In genomic region chr15:66780973-66781718, GRCh38 we compare ENCODE assay signal across 20 cellular contexts.
DNase-seq lines count a peak whose midpoint lies in the region; ATAC-seq and TF ChIP-seq lines count a peak whose summit lies in the region.
"Had no signal": no experiment of that assay in that cellular context is flagged by ENCODE, and none has a peak within 500 bp of the region (broad histone marks: within the 10 kb centered on the region; RNA-seq: fewer than 3 reads in every experiment).

No MANE protein-coding gene starts in this region.

- H3K4me2 ChIP-seq in mesenchymal stem cell (ENCODE audit: low read length, poor library complexity, severe bottlenecking): no peak overlapping the region
- H3K4me2 ChIP-seq: BLaER1 had no signal

- peaks cover 10% of the 10 kb centered on the region for H3K79me1 ChIP-seq in mesenchymal stem cell (replicated peaks; ENCODE audit: low read length, poor library complexity, severe bottlenecking)

- no peaks in the 10 kb centered on the region for H3K36me3 Mint-ChIP-seq in activated CD4-positive, alpha-beta memory T cell treated with anti-CD3 and anti-CD28 coated beads for 36 hours
- H3K36me3 Mint-ChIP-seq: CD8-positive, alpha-beta T cell had no signal

- H3K27me3 Mint-ChIP-seq in activated CD4-positive, alpha-beta memory T cell treated with anti-CD3 and anti-CD28 coated beads for 36 hours: no peaks in the 10 kb centered on the region

- H4K91ac ChIP-seq in mesenchymal stem cell (ENCODE audit: low read length): peak overlapping the region; percentile 95

- no peak overlapping the region for H3K27ac ChIP-seq in RWPE2 (ENCODE audit: poor library complexity, severe bottlenecking)
- no peak overlapping the region for H3K27ac ChIP-seq in mesenchymal stem cell (ENCODE audit: low read length, poor library complexity, severe bottlenecking)
- H3K27ac ChIP-seq in sigmoid colon: no peak overlapping the region
- H3K27ac ChIP-seq: BLaER1 had no signal

- no peak overlapping the region for H3K9ac ChIP-seq in mesenchymal stem cell (ENCODE audit: low read length)
- H3K9ac ChIP-seq: BLaER1 had no signal

- no peak overlapping the region for H2BK5ac ChIP-seq in mesenchymal stem cell (ENCODE audit: low read depth, low read length, poor library complexity, severe bottlenecking)

- intact Hi-C loops in sigmoid colon (cut with DNase I): no loop called here
- intact Hi-C loops in activated CD4-positive, alpha-beta memory T cell treated with anti-CD3 and anti-CD28 coated beads for 36 hours (cut with micrococcal nuclease): no loop called here

- POLR2A ChIA-PET in activated CD4-positive, alpha-beta memory T cell treated with anti-CD3 and anti-CD28 coated beads for 36 hours (lab: Charles Lee): no interaction called here

- peak overlapping the region; percentile 33 for H4K8ac ChIP-seq in mesenchymal stem cell (ENCODE audit: low read length)

- H3K9me3 Mint-ChIP-seq in activated CD4-positive, alpha-beta memory T cell treated with anti-CD3 and anti-CD28 coated beads for 36 hours: no peaks in the 10 kb centered on the region
- H3K9me3 Mint-ChIP-seq: CD8-positive, alpha-beta T cell had no signal

- CTCF ChIA-PET in activated CD4-positive, alpha-beta memory T cell treated with anti-CD3 and anti-CD28 coated beads for 36 hours (lab: Charles Lee): interaction anchor here (1.7 kb wide), 1 partner anchor 162 kb away, joined by 6 read pairs; no protein-coding TSS in a partner anchor

- no peak overlapping the region for H3K4me3 ChIP-seq in H7 (ENCODE audit: insufficient read depth, low read depth, low read length)
- no peak overlapping the region for H3K4me3 ChIP-seq in RWPE2 (ENCODE audit: severe bottlenecking)
- no peak overlapping the region for H3K4me3 ChIP-seq in mesenchymal stem cell (ENCODE audit: insufficient read depth in 1 of 2, low read depth in 1 of 2, low read length in 2 of 2)
- no peak overlapping the region for H3K4me3 ChIP-seq in sigmoid colon
- H3K4me3 ChIP-seq: BLaER1, GM12878, MG63, SK-N-MC had no signal

- TF ChIP-seq CTCF in RWPE2 (IDR thresholded peaks at IDR 0.05; ENCODE audit: poor library complexity, severe bottlenecking) (no peak), sigmoid colon (IDR thresholded peaks at IDR 0.05) (no peak)

- whole genome bisulfite sequencing in mesenchymal stem cell: 99% methylated on average over 65 of the region's 73 CpGs
- 96 to 97% methylated on average over 73 of the region's 73 CpGs for WGBS in sigmoid colon, 2 donors

- H3K14ac ChIP-seq in mesenchymal stem cell (ENCODE audit: low read length in 2 of 2): no peak overlapping the region

- ATAC-seq in RWPE2 (ENCODE audit: low read depth) (no peak), HG02571 (IDR thresholded peaks at IDR 0.05; ENCODE audit: unreplicated experiment) (no peak), GM19023 (IDR thresholded peaks at IDR 0.05; ENCODE audit: unreplicated experiment) (no peak)
- ATAC-seq: CD8-positive, alpha-beta T cell; GM12878 had no signal

- peak; percentile 67 for DNase-seq in H7
- DNase-seq in RWPE2 (ENCODE audit: low spot score): peak; percentile 75
- DNase-seq in mesenchymal stem cell: no peak
- DNase-seq in sigmoid colon: peak; percentile 48
- DNase-seq in activated CD4-positive, alpha-beta memory T cell treated with anti-CD3 and anti-CD28 coated beads for 36 hours: no peak
- DNase-seq: CD8-positive, alpha-beta T cell; DND-41; HCEC 1CT; MG63; NCI-H1417; NCI-H1694 treated with DMSO at 0.1 percent for 48 hours; NCI-H446; NCI-H526; OCI-M1; Right ventricle myocardium superior had no signal

- no peaks in the 10 kb centered on the region for H3K36me3 ChIP-seq in H7 (replicated peaks; ENCODE audit: control insufficient read depth, insufficient read depth, low read length)
- H3K36me3 ChIP-seq in RWPE2 (ENCODE audit: low read depth): no peaks in the 10 kb centered on the region
- peaks cover 8 to 43% of the 10 kb centered on the region in 2 experiments for H3K36me3 ChIP-seq in mesenchymal stem cell (ENCODE audit: control insufficient read depth in 1 of 2, insufficient read depth in 2 of 2, low read depth in 1 of 2, low read length in 2 of 2)
- no peaks in the 10 kb centered on the region for H3K36me3 ChIP-seq in sigmoid colon
- H3K36me3 ChIP-seq: BLaER1 had no signal

- H2AFZ ChIP-seq in mesenchymal stem cell (ENCODE audit: low read depth, low read length): no peak overlapping the region

- H3K4me1 Mint-ChIP-seq in activated CD4-positive, alpha-beta memory T cell treated with anti-CD3 and anti-CD28 coated beads for 36 hours (ENCODE audit: low read depth): no peaks in the 10 kb centered on the region

- peak overlapping the region; percentile 8 for H2AK5ac ChIP-seq in mesenchymal stem cell (ENCODE audit: low read length, severe bottlenecking)

- no peak overlapping the region for H3K27ac Mint-ChIP-seq in activated CD4-positive, alpha-beta memory T cell treated with anti-CD3 and anti-CD28 coated beads for 36 hours
- H3K27ac Mint-ChIP-seq: CD8-positive, alpha-beta T cell had no signal

- peak overlapping the region; percentile 78 to 81 for H3K18ac ChIP-seq in mesenchymal stem cell (ENCODE audit: low read depth in 1 of 2, low read length in 2 of 2)

- no peak for TF ChIP-seq POLR2A in sigmoid colon (IDR thresholded peaks at IDR 0.05)

- H3K9me3 ChIP-seq in RWPE2 (ENCODE audit: severe bottlenecking): no peaks in the 10 kb centered on the region
- H3K9me3 ChIP-seq in mesenchymal stem cell (ENCODE audit: control insufficient read depth, low read length): no peaks in the 10 kb centered on the region
- H3K9me3 ChIP-seq in sigmoid colon: no peaks in the 10 kb centered on the region
- H3K9me3 ChIP-seq: BLaER1, MG63 had no signal

- no peak overlapping the region for H3K4me3 Mint-ChIP-seq in activated CD4-positive, alpha-beta memory T cell treated with anti-CD3 and anti-CD28 coated beads for 36 hours
- H3K4me3 Mint-ChIP-seq: CD8-positive, alpha-beta T cell had no signal

- H3K4me1 ChIP-seq in RWPE2 (ENCODE audit: insufficient read depth, poor library complexity, severe bottlenecking) (peaks cover 10% of the 10 kb centered on the region), mesenchymal stem cell (ENCODE audit: control insufficient read depth, insufficient read depth, low read depth, low read length) (peaks cover 63% of the 10 kb centered on the region), sigmoid colon (peaks cover 0 to 16% (median 10%) of the 10 kb centered on the region in 4 donors)

- H3K23ac ChIP-seq in mesenchymal stem cell (ENCODE audit: low read length in 2 of 2): no peak overlapping the region

- TF ChIP-seq EP300 in sigmoid colon (IDR thresholded peaks at IDR 0.05): no peak

- H2BK15ac ChIP-seq in mesenchymal stem cell (ENCODE audit: low read depth, poor library complexity, severe bottlenecking): peak overlapping the region; percentile 62

- H3K27me3 ChIP-seq in H7 (ENCODE audit: control insufficient read depth, insufficient read depth, low read length) (no peaks in the 10 kb centered on the region), RWPE2 (ENCODE audit: insufficient read depth, poor library complexity, severe bottlenecking) (no peaks in the 10 kb centered on the region), mesenchymal stem cell (ENCODE audit: control insufficient read depth in 1 of 2, insufficient read depth in 1 of 2, low read length in 2 of 2) (no peaks in the 10 kb centered on the region), sigmoid colon (no peaks in the 10 kb centered on the region)
- H3K27me3 ChIP-seq: BLaER1, MG63 had no signal

- peak overlapping the region in 1 of 2 experiments; percentile 78 for H3K4ac ChIP-seq in mesenchymal stem cell (ENCODE audit: low read depth in 1 of 2, low read length in 2 of 2)

- H2BK12ac ChIP-seq in mesenchymal stem cell (ENCODE audit: low read length in 2 of 2): peak overlapping the region; percentile 63 to 80

- no peak overlapping the region for H2BK120ac ChIP-seq in mesenchymal stem cell (ENCODE audit: low read depth, low read length)

Comparison
In these comparisons a context has a peak if more than half of its experiments do, and no peak if none do; other contexts are left out.
1. DNase-seq: peak in H7 (single experiment), RWPE2 (single experiment) and sigmoid colon (single experiment); none in mesenchymal stem cell (single experiment) and activated CD4-positive, alpha-beta memory T cell treated with anti-CD3 and anti-CD28 coated beads for 36 hours (single experiment).